ENCODE assay signal across 1 cellular context in genomic region chr2:235495373-235496238, GRCh38.
TF ChIP-seq lines count a peak whose summit lies in the region.

No MANE protein-coding gene starts in this region.

TF ChIP-seq in H1, 55 proteins besides CTCF, POLR2A, EP300 and RAD21 (continued from another document):
- TF ChIP-seq ATF2 (IDR thresholded peaks at IDR 0.05; ENCODE audit: low read length) (no peak), CEBPB (IDR thresholded peaks at IDR 0.05; ENCODE audit: low read depth, low read length) (no peak), TAF7 (optimal IDR thresholded peaks at IDR 0.05; ENCODE audit: borderline replicate concordance, low read depth, low read length) (no peak), POU5F1 (IDR thresholded peaks at IDR 0.05; ENCODE audit: low read depth, low read length) (no peak), E2F6 (IDR thresholded peaks at IDR 0.05) (no peak), SIN3A (conservative IDR thresholded peaks at IDR 0.05 in 1 of 2, IDR thresholded peaks at IDR 0.05 in 1 of 2; ENCODE audit: low read depth in 1 of 2, low read length in 2 of 2) (no peak), SIX5 (IDR thresholded peaks at IDR 0.05; ENCODE audit: low read depth, low read length) (no peak), SP1 (IDR thresholded peaks at IDR 0.05; ENCODE audit: low read depth, low read length) (no peak), SAP30 (IDR thresholded peaks at IDR 0.05; ENCODE audit: insufficient read depth, insufficient replicate concordance, low read length) (no peak), RXRA (IDR thresholded peaks at IDR 0.05; ENCODE audit: insufficient read depth, low read depth, low read length) (no peak), NANOG (IDR thresholded peaks at IDR 0.05; ENCODE audit: insufficient read depth, low read depth, low read length, poor library complexity, severe bottlenecking) (no peak), TBP (IDR thresholded peaks at IDR 0.05; ENCODE audit: low read depth, low read length) (no peak), USF2 (IDR thresholded peaks at IDR 0.05; ENCODE audit: low read length) (no peak)
TF ChIP-seq in H1: peak in this region for 0.
